In the genomic region with DNA sequence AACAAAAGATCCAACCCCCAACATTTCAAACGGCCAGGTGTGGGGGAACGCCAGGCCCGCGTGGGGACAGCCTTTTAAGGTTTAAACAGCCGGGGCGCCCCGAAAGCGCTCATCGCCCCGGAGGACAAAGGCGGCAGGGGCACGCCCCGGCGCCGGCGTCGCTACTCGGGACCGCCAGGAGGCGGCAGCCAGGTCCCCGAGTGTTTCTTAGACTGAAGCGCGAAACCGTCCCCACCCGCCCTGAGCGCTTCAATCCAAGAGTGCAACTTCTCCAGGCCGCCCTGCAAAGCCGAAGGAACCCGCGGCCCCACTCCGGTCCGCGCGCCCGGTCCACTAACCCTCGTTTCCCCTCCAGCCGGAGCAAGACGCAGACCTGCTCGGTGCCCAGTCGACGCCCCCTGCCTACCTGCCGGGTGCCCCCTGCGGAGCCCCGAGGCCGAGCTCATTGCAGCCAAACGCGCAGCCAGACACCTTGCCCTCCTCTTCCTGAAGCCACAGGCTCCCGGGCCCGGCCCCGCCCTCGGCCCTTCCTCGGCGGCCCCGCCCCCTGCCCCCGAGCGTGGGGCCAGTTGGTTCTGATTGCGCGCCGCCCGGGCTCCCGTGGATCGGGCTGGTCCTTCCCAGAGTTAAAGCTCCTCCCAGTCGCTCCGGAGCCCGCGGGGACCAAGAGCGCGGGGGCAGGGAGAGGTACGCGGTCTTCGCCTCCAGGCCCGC, we compare ENCODE assay signal across 8 cellular contexts. TPM values are rescaled to one million over a fixed set of nuclear protein-coding genes. Genes with fewer than 3 reads are reported as not detected.
DNase-seq lines count a peak whose midpoint lies in the region; ATAC-seq and TF ChIP-seq lines count a peak whose summit lies in the region.

A gene (minus strand): TSS at position 496 of the 714 bp plus-strand sequence. CDS start 50 bp downstream, at position 446.

- H3K4me3 ChIP-seq in duodenal mucosa (ENCODE audit: low read depth in 1 of 2, low read length in 2 of 2): peak within 1 kb of the TSS; percentile 84 to 87
- peak within 1 kb of the TSS; percentile 57 for H3K4me3 ChIP-seq in lower leg skin (ENCODE audit: low read depth, poor library complexity, severe bottlenecking)

- peak; percentile 71 for TF ChIP-seq CTCF in activated CD8-positive, alpha-beta T cell treated with anti-CD3 and anti-CD28 coated beads for 36 hours (IDR thresholded peaks at IDR 0.05)
- TF ChIP-seq CTCF in lower leg skin (IDR thresholded peaks at IDR 0.05): no peak

- POLR2A ChIA-PET in activated CD8-positive, alpha-beta T cell treated with anti-CD3 and anti-CD28 coated beads for 36 hours (lab: Charles Lee): interaction anchor here (0.7 to 3.1 kb wide), 7 partner anchors 11 to 267 kb away, joined by 3 to 20 read pairs (median 5); a partner anchor contains a TSS

- ATAC-seq in GM19324 (IDR thresholded peaks at IDR 0.05; ENCODE audit: low FRiP score, unreplicated experiment) (peak; percentile 88), HG03460 (IDR thresholded peaks at IDR 0.05; ENCODE audit: unreplicated experiment) (peak; percentile 75)
- peak; percentile 85 for ATAC-seq in activated CD8-positive, alpha-beta T cell treated with anti-CD3 and anti-CD28 coated beads for 36 hours

- no peaks in the 10 kb centered on the region for H3K27me3 Mint-ChIP-seq in activated CD8-positive, alpha-beta T cell treated with anti-CD3 and anti-CD28 coated beads for 36 hours

- H3K4me1 Mint-ChIP-seq in activated CD8-positive, alpha-beta T cell treated with anti-CD3 and anti-CD28 coated beads for 36 hours (ENCODE audit: low read depth): peaks cover 23% of the 10 kb centered on the region

- H3K9me3 Mint-ChIP-seq in activated CD8-positive, alpha-beta T cell treated with anti-CD3 and anti-CD28 coated beads for 36 hours: no peaks in the 10 kb centered on the region

- DNase-seq in CD1c-positive myeloid dendritic cell (ENCODE audit: extremely low spot score): peak; percentile 81
- DNase-seq in NCI-H748 treated with DMSO at 0.1 percent for 48 hours (lab: John Stamatoyannopoulos, UW): peak; percentile 56
- DNase-seq in activated CD8-positive, alpha-beta T cell treated with anti-CD3 and anti-CD28 coated beads for 36 hours: peak; percentile 82
- peak; percentile 73 to 97 for DNase-seq in lower leg skin (ENCODE audit: low spot score in 2 of 2)
- peak; percentile 56 to 58 for DNase-seq in stimulated activated CD4-positive, alpha-beta T cell treated with anti-CD3 and anti-CD28 coated beads, Interleukin-4, amount 100 ng/mL, for 48 hours (ENCODE audit: low read depth in 2 of 2)

- no peaks in the 10 kb centered on the region for H3K9me3 ChIP-seq in duodenal mucosa (ENCODE audit: control insufficient read depth in 1 of 2, low read length in 2 of 2)

- H3K4me3 Mint-ChIP-seq in activated CD8-positive, alpha-beta T cell treated with anti-CD3 and anti-CD28 coated beads for 36 hours: peak within 1 kb of the TSS; percentile 91

- peaks cover 7% of the 10 kb centered on the region for H3K36me3 Mint-ChIP-seq in activated CD8-positive, alpha-beta T cell treated with anti-CD3 and anti-CD28 coated beads for 36 hours (ENCODE audit: low read depth)

- intact Hi-C loops in activated CD8-positive, alpha-beta T cell treated with anti-CD3 and anti-CD28 coated beads for 36 hours (cut with micrococcal nuclease): loop anchor here (5.0 kb wide), 1 partner anchor 141 kb away; a partner anchor contains a TSS
- intact Hi-C loops in lower leg skin (cut with DNase I; ENCODE audit: low total_unique reads): no loop called here

- TF ChIP-seq POLR2A in lower leg skin (IDR thresholded peaks at IDR 0.05): no peak

- H3K27ac ChIP-seq in duodenal mucosa (ENCODE audit: low read depth, low read length): peak within 1 kb of the TSS; percentile 84

- 0% methylated on average over 50 to 57 of the region's 72 CpGs for WGBS in lower leg skin, 2 donors

- no peaks in the 10 kb centered on the region for H3K27me3 ChIP-seq in duodenal mucosa (ENCODE audit: control insufficient read depth in 1 of 2, insufficient read depth in 2 of 2, low read length in 2 of 2)

- peak within 1 kb of the TSS; percentile 91 for H3K27ac Mint-ChIP-seq in activated CD8-positive, alpha-beta T cell treated with anti-CD3 and anti-CD28 coated beads for 36 hours

- H3K4me1 ChIP-seq in duodenal mucosa (ENCODE audit: control insufficient read depth in 1 of 2, insufficient read depth in 2 of 2, low read length in 2 of 2): peaks cover 40 to 41% of the 10 kb centered on the region in 2 donors

- peak within 1 kb of the TSS; percentile 82 to 90 for H3K9ac ChIP-seq in duodenal mucosa (ENCODE audit: low read depth in 1 of 2, low read length in 2 of 2)

- CTCF ChIA-PET in activated CD8-positive, alpha-beta T cell treated with anti-CD3 and anti-CD28 coated beads for 36 hours (lab: Charles Lee): interaction anchor here (0.8 to 2.3 kb wide), 19 partner anchors 9 to 282 kb away, joined by 3 to 8 read pairs (median 4); a partner anchor contains a TSS

- peaks cover 1% of the 10 kb centered on the region in 2 donors for H3K36me3 ChIP-seq in duodenal mucosa (ENCODE audit: control insufficient read depth in 1 of 2, insufficient read depth in 2 of 2, low read length in 2 of 2)

RNA-seq across cellular contexts. Expression of the gene that starts here (rescaled TPM):
- 10 to 100 TPM; 19.1 to 28.3 TPM for total RNA-seq in activated CD8-positive, alpha-beta T cell treated with anti-CD3 and anti-CD28 coated beads for 36 hours
- total RNA-seq in lower leg skin: 10 to 100 TPM; 10.8 to 24.2 (median 19.9) TPM

Comparison
In these comparisons a context has a peak if more than half of its experiments do, and no peak if none do; other contexts are left out.
1. Peak in every context shown above with its lines: DNase-seq, ATAC-seq, H3K4me3 ChIP-seq and H3K27ac ChIP-seq.